8 cellular contexts compared by ENCODE assay signal in genomic region chr6:108598316-108598863, GRCh38. TPM values are rescaled to one million over a fixed set of nuclear protein-coding genes. Genes with fewer than 3 reads are reported as not detected.
DNase-seq lines count a peak whose midpoint lies in the region; ATAC-seq and TF ChIP-seq lines count a peak whose summit lies in the region.

No MANE protein-coding gene starts in this region.

- intact Hi-C loops in breast epithelium (cut with DNase I; ENCODE audit: low total_unique reads) = no loop called here

- H3K27me3 ChIP-seq in suprapubic skin (no peaks in the 10 kb centered on the region), breast epithelium (no peaks in the 10 kb centered on the region)

- DNase-seq in NCI-H82 treated with DMSO at 0.1 percent for 48 hours (lab: John Stamatoyannopoulos, UW; ENCODE audit: unreplicated experiment) (peak; percentile 13), fibroblast of pulmonary artery (ENCODE audit: low read depth) (peak; percentile 36), suprapubic skin (ENCODE audit: low spot score in 2 of 2) (no peak), caudate nucleus (lab: John Stamatoyannopoulos, UW) (no peak), breast epithelium (ENCODE audit: low spot score in 2 of 2) (no peak), DMS79 treated with DMSO at 0.1 percent for 48 hours (lab: John Stamatoyannopoulos, UW) (no peak)

- no peak for TF ChIP-seq CTCF in fibroblast of pulmonary artery (IDR thresholded peaks at IDR 0.05; ENCODE audit: low read length, missing control alignments)
- TF ChIP-seq CTCF in suprapubic skin (IDR thresholded peaks at IDR 0.05) = no peak
- no peak for TF ChIP-seq CTCF in breast epithelium (IDR thresholded peaks at IDR 0.05)

- ATAC-seq in GM18502 (IDR thresholded peaks at IDR 0.05; ENCODE audit: poor library complexity, unreplicated experiment) (peak; percentile 86), GM21825 (IDR thresholded peaks at IDR 0.05; ENCODE audit: unreplicated experiment) (peak; percentile 77)

- peaks cover 61% of the 10 kb centered on the region for H3K4me1 ChIP-seq in suprapubic skin
- H3K4me1 ChIP-seq in breast epithelium = peaks cover 12 to 29% of the 10 kb centered on the region in 2 donors

- no peak overlapping the region for H3K4me3 ChIP-seq in fibroblast of pulmonary artery (replicated peaks; ENCODE audit: low read depth, low read length)
- H3K4me3 ChIP-seq in suprapubic skin = no peak overlapping the region
- no peak overlapping the region for H3K4me3 ChIP-seq in breast epithelium

- WGBS in suprapubic skin = 41% methylated on average over 2 of the region's 2 CpGs

- H3K36me3 ChIP-seq in suprapubic skin = no peaks in the 10 kb centered on the region
- H3K36me3 ChIP-seq in breast epithelium = no peaks in the 10 kb centered on the region

- H3K27ac ChIP-seq in suprapubic skin = peak overlapping the region; percentile 50
- H3K27ac ChIP-seq in caudate nucleus (ENCODE audit: low read depth, low read length) = no peak overlapping the region
- peak overlapping the region in 1 of 2 donors; percentile 64 for H3K27ac ChIP-seq in breast epithelium

- TF ChIP-seq EP300 in suprapubic skin (IDR thresholded peaks at IDR 0.05) = no peak

- no peak for TF ChIP-seq POLR2A in suprapubic skin (IDR thresholded peaks at IDR 0.05)
- TF ChIP-seq POLR2A in breast epithelium (IDR thresholded peaks at IDR 0.05) = no peak

- H3K9me3 ChIP-seq in suprapubic skin = no peaks in the 10 kb centered on the region
- no peaks in the 10 kb centered on the region for H3K9me3 ChIP-seq in breast epithelium

RNA-seq across cellular contexts. Expression of gene FOXO3, which starts 37.7 kb away (rescaled TPM):
- 100 to 1,000 TPM; 103 to 141 (median 121) TPM for total RNA-seq in suprapubic skin
- total RNA-seq in breast epithelium = 100 to 1,000 TPM; 107 to 181 (median 155) TPM

Comparison
In these comparisons a context has a peak if more than half of its experiments do, and no peak if none do; other contexts are left out.
1. DNase-seq: peak in NCI-H82 treated with DMSO at 0.1 percent for 48 hours (single experiment) and fibroblast of pulmonary artery (single experiment); none in suprapubic skin (0 of 2), caudate nucleus (0 of 61), breast epithelium (0 of 2) and DMS79 treated with DMSO at 0.1 percent for 48 hours (single experiment).